In genomic region chr7:150787321-150788281, GRCh38 we compare ENCODE assay signal across 1 cellular context.
TF ChIP-seq lines count a peak whose summit lies in the region.

No MANE protein-coding gene starts in this region.

TF ChIP-seq in K562, 482 proteins besides CTCF, POLR2A, EP300 and RAD21 (continued from another document and continues in another):
- TF ChIP-seq, protein P1, sequence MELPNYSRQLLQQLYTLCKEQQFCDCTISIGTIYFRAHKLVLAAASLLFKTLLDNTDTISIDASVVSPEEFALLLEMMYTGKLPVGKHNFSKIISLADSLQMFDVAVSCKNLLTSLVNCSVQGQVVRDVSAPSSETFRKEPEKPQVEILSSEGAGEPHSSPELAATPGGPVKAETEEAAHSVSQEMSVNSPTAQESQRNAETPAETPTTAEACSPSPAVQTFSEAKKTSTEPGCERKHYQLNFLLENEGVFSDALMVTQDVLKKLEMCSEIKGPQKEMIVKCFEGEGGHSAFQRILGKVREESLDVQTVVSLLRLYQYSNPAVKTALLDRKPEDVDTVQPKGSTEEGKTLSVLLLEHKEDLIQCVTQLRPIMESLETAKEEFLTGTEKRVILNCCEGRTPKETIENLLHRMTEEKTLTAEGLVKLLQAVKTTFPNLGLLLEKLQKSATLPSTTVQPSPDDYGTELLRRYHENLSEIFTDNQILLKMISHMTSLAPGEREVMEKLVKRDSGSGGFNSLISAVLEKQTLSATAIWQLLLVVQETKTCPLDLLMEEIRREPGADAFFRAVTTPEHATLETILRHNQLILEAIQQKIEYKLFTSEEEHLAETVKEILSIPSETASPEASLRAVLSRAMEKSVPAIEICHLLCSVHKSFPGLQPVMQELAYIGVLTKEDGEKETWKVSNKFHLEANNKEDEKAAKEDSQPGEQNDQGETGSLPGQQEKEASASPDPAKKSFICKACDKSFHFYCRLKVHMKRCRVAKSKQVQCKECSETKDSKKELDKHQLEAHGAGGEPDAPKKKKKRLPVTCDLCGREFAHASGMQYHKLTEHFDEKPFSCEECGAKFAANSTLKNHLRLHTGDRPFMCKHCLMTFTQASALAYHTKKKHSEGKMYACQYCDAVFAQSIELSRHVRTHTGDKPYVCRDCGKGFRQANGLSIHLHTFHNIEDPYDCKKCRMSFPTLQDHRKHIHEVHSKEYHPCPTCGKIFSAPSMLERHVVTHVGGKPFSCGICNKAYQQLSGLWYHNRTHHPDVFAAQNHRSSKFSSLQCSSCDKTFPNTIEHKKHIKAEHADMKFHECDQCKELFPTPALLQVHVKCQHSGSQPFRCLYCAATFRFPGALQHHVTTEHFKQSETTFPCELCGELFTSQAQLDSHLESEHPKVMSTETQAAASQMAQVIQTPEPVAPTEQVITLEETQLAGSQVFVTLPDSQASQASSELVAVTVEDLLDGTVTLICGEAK (IDR thresholded peaks at IDR 0.05), result peak; percentile 34; the same call in 1 of the 2 replicates
- TF ChIP-seq, protein P1 (CRISPR knock-in tag; IDR thresholded peaks at IDR 0.05), result no peak
- TF ChIP-seq KDM5B (IDR thresholded peaks at IDR 0.05; ENCODE audit: insufficient replicate concordance, low read depth, low read length), result no peak
- TF ChIP-seq MITF (IDR thresholded peaks at IDR 0.05), result no peak
- no peak for TF ChIP-seq ZNF133 (CRISPR knock-in tag; IDR thresholded peaks at IDR 0.05)
- TF ChIP-seq TRIM28 (IDR thresholded peaks at IDR 0.05), result no peak
- TF ChIP-seq SRSF7 (optimal IDR thresholded peaks at IDR 0.05; ENCODE audit: low read depth, low read length), result no peak
- TF ChIP-seq FIP1L1 (IDR thresholded peaks at IDR 0.05; ENCODE audit: low read depth, low read length, poor library complexity, severe bottlenecking), result no peak
- TF ChIP-seq TFAM (CRISPR knock-in tag; conservative IDR thresholded peaks at IDR 0.05), result no peak
- no peak for TF ChIP-seq HNRNPH1 (optimal IDR thresholded peaks at IDR 0.05; ENCODE audit: low read depth, low read length)
- TF ChIP-seq HNRNPL (IDR thresholded peaks at IDR 0.05; ENCODE audit: low read depth, low read length), result no peak
- no peak for TF ChIP-seq SRSF1 (IDR thresholded peaks at IDR 0.05; ENCODE audit: low read depth, low read length)
- 0 out of 2 replicates have a peak, but pooled peaks have one; percentile 28 for TF ChIP-seq ZNF212 (CRISPR knock-in tag; IDR thresholded peaks at IDR 0.05)
- no peak for TF ChIP-seq CHD4 (IDR thresholded peaks at IDR 0.05; ENCODE audit: insufficient read depth, insufficient replicate concordance, low read depth, low read length, poor library complexity, severe bottlenecking)
- TF ChIP-seq RBM39 (optimal IDR thresholded peaks at IDR 0.05; ENCODE audit: low read depth, low read length), result no peak
- no peak for TF ChIP-seq ETS2 (tag; IDR thresholded peaks at IDR 0.05; ENCODE audit: borderline replicate concordance, poor library complexity, severe bottlenecking)
- TF ChIP-seq POLR3G (IDR thresholded peaks at IDR 0.05; ENCODE audit: extremely low read depth, insufficient read length, insufficient replicate concordance), result no peak
- no peak; a peak in 1 of 4 replicates for TF ChIP-seq KDM4B (IDR thresholded peaks at IDR 0.05; ENCODE audit: borderline replicate concordance in 2 of 2, low read depth in 1 of 2)
- TF ChIP-seq RBM17 (IDR thresholded peaks at IDR 0.05; ENCODE audit: borderline replicate concordance, low read depth, low read length), result no peak
- TF ChIP-seq MAFF (IDR thresholded peaks at IDR 0.05; ENCODE audit: low read length), result no peak
- no peak for TF ChIP-seq ZFX (CRISPR knock-in tag; IDR thresholded peaks at IDR 0.05)
- no peak for TF ChIP-seq MAFK (IDR thresholded peaks at IDR 0.05; ENCODE audit: low read length)
- TF ChIP-seq TAF7 (tag; IDR thresholded peaks at IDR 0.05), result no peak
- TF ChIP-seq PPARD (CRISPR knock-in tag; IDR thresholded peaks at IDR 0.05), result no peak
- no peak for TF ChIP-seq BRD4 (IDR thresholded peaks at IDR 0.05)
- no peak; a peak in 1 of 4 replicates for TF ChIP-seq FOXK2 (conservative IDR thresholded peaks at IDR 0.05 in 1 of 2, IDR thresholded peaks at IDR 0.05 in 1 of 2; ENCODE audit: low read depth in 2 of 2)
- TF ChIP-seq ETV5 (CRISPR knock-in tag; IDR thresholded peaks at IDR 0.05; ENCODE audit: low read depth), result peak; percentile 35; the same call in 1 of the 2 replicates
- TF ChIP-seq SETDB1 (IDR thresholded peaks at IDR 0.05; ENCODE audit: low read length), result no peak
- no peak for TF ChIP-seq PTRF (tag; IDR thresholded peaks at IDR 0.05)
- no peak for TF ChIP-seq ZNF143 (CRISPR knock-in tag; IDR thresholded peaks at IDR 0.05)
- no peak for TF ChIP-seq STAT5B (CRISPR knock-in tag; IDR thresholded peaks at IDR 0.05)
- TF ChIP-seq CSDE1 (IDR thresholded peaks at IDR 0.05), result no peak
- TF ChIP-seq ZNF445 (CRISPR knock-in tag; IDR thresholded peaks at IDR 0.05; ENCODE audit: low read depth), result no peak
- TF ChIP-seq, protein P2, sequence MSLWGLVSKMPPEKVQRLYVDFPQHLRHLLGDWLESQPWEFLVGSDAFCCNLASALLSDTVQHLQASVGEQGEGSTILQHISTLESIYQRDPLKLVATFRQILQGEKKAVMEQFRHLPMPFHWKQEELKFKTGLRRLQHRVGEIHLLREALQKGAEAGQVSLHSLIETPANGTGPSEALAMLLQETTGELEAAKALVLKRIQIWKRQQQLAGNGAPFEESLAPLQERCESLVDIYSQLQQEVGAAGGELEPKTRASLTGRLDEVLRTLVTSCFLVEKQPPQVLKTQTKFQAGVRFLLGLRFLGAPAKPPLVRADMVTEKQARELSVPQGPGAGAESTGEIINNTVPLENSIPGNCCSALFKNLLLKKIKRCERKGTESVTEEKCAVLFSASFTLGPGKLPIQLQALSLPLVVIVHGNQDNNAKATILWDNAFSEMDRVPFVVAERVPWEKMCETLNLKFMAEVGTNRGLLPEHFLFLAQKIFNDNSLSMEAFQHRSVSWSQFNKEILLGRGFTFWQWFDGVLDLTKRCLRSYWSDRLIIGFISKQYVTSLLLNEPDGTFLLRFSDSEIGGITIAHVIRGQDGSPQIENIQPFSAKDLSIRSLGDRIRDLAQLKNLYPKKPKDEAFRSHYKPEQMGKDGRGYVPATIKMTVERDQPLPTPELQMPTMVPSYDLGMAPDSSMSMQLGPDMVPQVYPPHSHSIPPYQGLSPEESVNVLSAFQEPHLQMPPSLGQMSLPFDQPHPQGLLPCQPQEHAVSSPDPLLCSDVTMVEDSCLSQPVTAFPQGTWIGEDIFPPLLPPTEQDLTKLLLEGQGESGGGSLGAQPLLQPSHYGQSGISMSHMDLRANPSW (CRISPR knock-in tag; IDR thresholded peaks at IDR 0.05), result no peak
- TF ChIP-seq ZNF668 (CRISPR knock-in tag; IDR thresholded peaks at IDR 0.05), result no peak
- TF ChIP-seq GTF3C2 (IDR thresholded peaks at IDR 0.05; ENCODE audit: borderline replicate concordance, extremely low read depth, insufficient read length), result no peak
- TF ChIP-seq, protein P3, sequence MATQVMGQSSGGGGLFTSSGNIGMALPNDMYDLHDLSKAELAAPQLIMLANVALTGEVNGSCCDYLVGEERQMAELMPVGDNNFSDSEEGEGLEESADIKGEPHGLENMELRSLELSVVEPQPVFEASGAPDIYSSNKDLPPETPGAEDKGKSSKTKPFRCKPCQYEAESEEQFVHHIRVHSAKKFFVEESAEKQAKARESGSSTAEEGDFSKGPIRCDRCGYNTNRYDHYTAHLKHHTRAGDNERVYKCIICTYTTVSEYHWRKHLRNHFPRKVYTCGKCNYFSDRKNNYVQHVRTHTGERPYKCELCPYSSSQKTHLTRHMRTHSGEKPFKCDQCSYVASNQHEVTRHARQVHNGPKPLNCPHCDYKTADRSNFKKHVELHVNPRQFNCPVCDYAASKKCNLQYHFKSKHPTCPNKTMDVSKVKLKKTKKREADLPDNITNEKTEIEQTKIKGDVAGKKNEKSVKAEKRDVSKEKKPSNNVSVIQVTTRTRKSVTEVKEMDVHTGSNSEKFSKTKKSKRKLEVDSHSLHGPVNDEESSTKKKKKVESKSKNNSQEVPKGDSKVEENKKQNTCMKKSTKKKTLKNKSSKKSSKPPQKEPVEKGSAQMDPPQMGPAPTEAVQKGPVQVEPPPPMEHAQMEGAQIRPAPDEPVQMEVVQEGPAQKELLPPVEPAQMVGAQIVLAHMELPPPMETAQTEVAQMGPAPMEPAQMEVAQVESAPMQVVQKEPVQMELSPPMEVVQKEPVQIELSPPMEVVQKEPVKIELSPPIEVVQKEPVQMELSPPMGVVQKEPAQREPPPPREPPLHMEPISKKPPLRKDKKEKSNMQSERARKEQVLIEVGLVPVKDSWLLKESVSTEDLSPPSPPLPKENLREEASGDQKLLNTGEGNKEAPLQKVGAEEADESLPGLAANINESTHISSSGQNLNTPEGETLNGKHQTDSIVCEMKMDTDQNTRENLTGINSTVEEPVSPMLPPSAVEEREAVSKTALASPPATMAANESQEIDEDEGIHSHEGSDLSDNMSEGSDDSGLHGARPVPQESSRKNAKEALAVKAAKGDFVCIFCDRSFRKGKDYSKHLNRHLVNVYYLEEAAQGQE (CRISPR knock-in tag; IDR thresholded peaks at IDR 0.05; ENCODE audit: low read depth), result 0 out of 2 replicates have a peak, but pooled peaks have one; percentile 18
- TF ChIP-seq, protein P4, sequence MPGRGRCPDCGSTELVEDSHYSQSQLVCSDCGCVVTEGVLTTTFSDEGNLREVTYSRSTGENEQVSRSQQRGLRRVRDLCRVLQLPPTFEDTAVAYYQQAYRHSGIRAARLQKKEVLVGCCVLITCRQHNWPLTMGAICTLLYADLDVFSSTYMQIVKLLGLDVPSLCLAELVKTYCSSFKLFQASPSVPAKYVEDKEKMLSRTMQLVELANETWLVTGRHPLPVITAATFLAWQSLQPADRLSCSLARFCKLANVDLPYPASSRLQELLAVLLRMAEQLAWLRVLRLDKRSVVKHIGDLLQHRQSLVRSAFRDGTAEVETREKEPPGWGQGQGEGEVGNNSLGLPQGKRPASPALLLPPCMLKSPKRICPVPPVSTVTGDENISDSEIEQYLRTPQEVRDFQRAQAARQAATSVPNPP (IDR thresholded peaks at IDR 0.05; ENCODE audit: borderline replicate concordance, insufficient read depth, insufficient read length), result no peak
- TF ChIP-seq NELFE (IDR thresholded peaks at IDR 0.05; ENCODE audit: insufficient read depth, insufficient read length), result no peak
